ENCODE assay signal across 8 cellular contexts in the genomic region with DNA sequence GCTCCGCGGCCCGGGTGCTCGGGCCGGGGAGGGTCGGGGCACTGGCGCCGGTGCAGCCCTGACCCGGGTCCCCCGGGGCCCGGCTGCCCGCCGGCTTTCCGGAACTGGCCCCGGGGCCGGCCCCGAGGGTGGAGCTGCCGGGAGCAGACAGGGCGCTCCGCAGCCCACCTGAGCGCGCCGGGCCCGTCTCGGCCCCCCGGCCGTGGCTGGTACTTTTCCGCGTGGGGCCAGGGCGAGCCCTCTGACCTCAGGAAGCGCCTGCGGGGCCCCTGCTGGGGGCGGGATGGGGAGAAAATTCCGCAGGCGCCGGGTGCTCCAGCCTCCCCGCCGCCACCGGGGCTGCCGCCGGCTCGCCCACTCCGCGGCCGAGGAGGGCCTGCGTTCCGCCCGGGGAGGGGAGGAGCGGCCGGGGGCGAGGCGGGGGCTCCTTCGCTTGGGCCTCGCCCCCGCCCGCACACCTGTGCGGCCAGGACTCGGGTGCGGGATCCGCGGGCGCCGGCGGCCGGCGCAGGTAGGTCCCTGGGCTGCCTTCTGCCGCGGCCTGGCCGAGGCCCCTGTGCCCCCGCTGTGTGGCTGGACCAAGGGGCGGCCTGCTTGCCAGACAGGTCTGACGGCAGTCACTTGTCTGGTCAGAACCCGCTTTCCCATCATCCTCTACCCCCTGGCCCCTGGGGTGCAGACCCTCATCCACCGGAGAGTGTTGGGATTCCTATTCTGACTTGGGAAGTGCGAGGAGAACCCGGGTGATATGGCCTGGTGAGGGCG. TPM values are rescaled to one million over a fixed set of nuclear protein-coding genes. Genes with fewer than 3 reads are reported as not detected.
DNase-seq lines count a peak whose midpoint lies in the region; ATAC-seq and TF ChIP-seq lines count a peak whose summit lies in the region.

No MANE protein-coding gene starts in this region.

- H2AFZ ChIP-seq in osteoblast (ENCODE audit: low read length): peak overlapping the region; percentile 51

- peak overlapping the region; percentile 46 for H3K4me3 ChIP-seq in WERI-Rb-1 (ENCODE audit: low read depth, low read length)
- H3K4me3 ChIP-seq in fibroblast of pulmonary artery (replicated peaks; ENCODE audit: low read depth, low read length): peak overlapping the region; percentile 74
- H3K4me3 ChIP-seq in osteoblast (ENCODE audit: insufficient read depth, low read length): peak overlapping the region; percentile 80

- peaks cover 48% of the 10 kb centered on the region for H3K4me1 ChIP-seq in osteoblast (ENCODE audit: insufficient read depth, low read length)

- peaks cover 27% of the 10 kb centered on the region for H4K20me1 ChIP-seq in osteoblast (ENCODE audit: insufficient read depth, low read length)

- H3K27ac ChIP-seq in WERI-Rb-1: no peak overlapping the region
- peak overlapping the region; percentile 88 for H3K27ac ChIP-seq in osteoblast (ENCODE audit: low read depth, low read length)

- H3K27me3 ChIP-seq in WERI-Rb-1 (ENCODE audit: insufficient read depth, low read depth, severe bottlenecking) (peaks cover 15% of the 10 kb centered on the region), osteoblast (ENCODE audit: insufficient read depth, low read length) (no peaks in the 10 kb centered on the region)

- peak overlapping the region; percentile 89 to 93 for H3K4me3 Mint-ChIP-seq in CD14-positive monocyte

- peaks cover 62% of the 10 kb centered on the region for H3K4me1 Mint-ChIP-seq in CD14-positive monocyte

- H3K9me3 ChIP-seq in WERI-Rb-1 (ENCODE audit: severe bottlenecking) (no peaks in the 10 kb centered on the region), osteoblast (ENCODE audit: low read depth, low read length) (no peaks in the 10 kb centered on the region)

- TF ChIP-seq CTCF in CD14-positive monocyte (IDR thresholded peaks at IDR 0.05): no peak
- no peak for TF ChIP-seq CTCF in WERI-Rb-1 (IDR thresholded peaks at IDR 0.05; ENCODE audit: low read depth, low read length)
- no peak for TF ChIP-seq CTCF in fibroblast of pulmonary artery (IDR thresholded peaks at IDR 0.05; ENCODE audit: low read length, missing control alignments)
- TF ChIP-seq CTCF in osteoblast (IDR thresholded peaks at IDR 0.05; ENCODE audit: extremely low read depth, low read depth, low read length): no peak

- H3K4me2 ChIP-seq in osteoblast (ENCODE audit: insufficient read depth, low read length): peak overlapping the region; percentile 86

- H3K36me3 Mint-ChIP-seq in CD14-positive monocyte: peaks cover 24 to 29% of the 10 kb centered on the region in 2 donors

- H3K79me2 ChIP-seq in osteoblast (ENCODE audit: insufficient read depth, low read length): peaks cover 61% of the 10 kb centered on the region

- H3K36me3 ChIP-seq in WERI-Rb-1 (no peaks in the 10 kb centered on the region), osteoblast (ENCODE audit: insufficient read depth, low read length) (peaks cover 6% of the 10 kb centered on the region)

- H3K27me3 Mint-ChIP-seq in CD14-positive monocyte (ENCODE audit: low read depth in 3 of 3): peaks cover 0 to 2% (median 2%) of the 10 kb centered on the region in 3 donors

- peak; percentile 37 for ATAC-seq in GM21390 (IDR thresholded peaks at IDR 0.05; ENCODE audit: unreplicated experiment)
- ATAC-seq in GM21515 (IDR thresholded peaks at IDR 0.05; ENCODE audit: unreplicated experiment): no peak
- no peak for ATAC-seq in HG02852 (IDR thresholded peaks at IDR 0.05; ENCODE audit: unreplicated experiment)

- DNase-seq in CD14-positive monocyte (ENCODE audit: low spot score) (no peak), WERI-Rb-1 (peak; percentile 34), fibroblast of pulmonary artery (ENCODE audit: low read depth) (no peak), osteoblast (ENCODE audit: insufficient read length, low spot score, missing footprints) (peak; percentile 90), cortex of kidney (lab: John Stamatoyannopoulos, UW) (no peak)

- H3K9me3 Mint-ChIP-seq in CD14-positive monocyte: no peaks in the 10 kb centered on the region

- H3K27ac Mint-ChIP-seq in CD14-positive monocyte: peak overlapping the region; percentile 77 to 90 (median 80)

- intact Hi-C loops in CD14-positive monocyte (cut with micrococcal nuclease): loop anchor here (5.0 to 10.0 kb wide), 3 partner anchors 35 to 110 kb away; no protein-coding TSS in a partner anchor

RNA-seq across cellular contexts. Expression of gene FURIN, which starts 3.5 kb away (rescaled TPM):
- polyA plus RNA-seq in CD14-positive monocyte: 10 to 100 TPM in 1 of 2 donors, 1 to 10 TPM in 1; 6.5 to 14.3 TPM
- total RNA-seq in osteoblast: 39.1 and 42.7 TPM in 2 replicates

RNA-seq across cellular contexts. Expression of gene FES, which starts 12.4 kb away (rescaled TPM):
- polyA plus RNA-seq in CD14-positive monocyte: 100 to 1,000 TPM; 140 to 157 TPM
- 19.2 and 20.3 TPM in 2 replicates for total RNA-seq in osteoblast

RNA-seq across cellular contexts. Expression of gene MAN2A2, which starts 31.2 kb away (rescaled TPM):
- polyA plus RNA-seq in CD14-positive monocyte: 1 to 10 TPM; 6.6 to 7.3 TPM
- total RNA-seq in osteoblast: 15.2 and 20.0 TPM in 2 replicates

Comparison
In these comparisons a context has a peak if more than half of its experiments do, and no peak if none do; other contexts are left out.
1. DNase-seq: peak in WERI-Rb-1 (single experiment) and osteoblast (single experiment); none in CD14-positive monocyte (single experiment), fibroblast of pulmonary artery (single experiment) and cortex of kidney (single experiment).
2. Peak in every context shown above with its lines, with median percentiles within 50 percentile points of each other: H3K4me3 ChIP-seq.